Comparison of ENCODE assay signal across 1 cellular context in the genomic region with DNA sequence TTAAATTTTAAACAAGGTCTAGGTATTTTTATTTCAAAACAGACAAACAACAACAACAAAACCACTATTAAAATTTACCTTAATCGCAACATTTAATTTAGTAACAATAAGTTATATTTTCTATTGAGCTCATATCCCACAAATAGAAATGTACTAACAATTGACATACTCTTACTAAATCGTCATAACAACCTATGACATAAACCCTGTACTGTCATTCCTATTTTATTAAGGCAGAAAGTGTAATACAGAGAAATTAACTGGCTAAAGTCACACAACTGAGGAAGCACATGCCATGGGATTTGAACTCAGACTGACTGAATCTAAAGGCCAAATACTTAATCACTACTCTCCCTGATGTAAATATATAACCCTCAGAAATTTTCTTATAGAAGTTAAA.
TF ChIP-seq lines count a peak whose summit lies in the region.

No MANE protein-coding gene starts in this region.

TF ChIP-seq in K562, 482 proteins besides CTCF, POLR2A, EP300 and RAD21 (continued from another document):
- TF ChIP-seq, protein P1, sequence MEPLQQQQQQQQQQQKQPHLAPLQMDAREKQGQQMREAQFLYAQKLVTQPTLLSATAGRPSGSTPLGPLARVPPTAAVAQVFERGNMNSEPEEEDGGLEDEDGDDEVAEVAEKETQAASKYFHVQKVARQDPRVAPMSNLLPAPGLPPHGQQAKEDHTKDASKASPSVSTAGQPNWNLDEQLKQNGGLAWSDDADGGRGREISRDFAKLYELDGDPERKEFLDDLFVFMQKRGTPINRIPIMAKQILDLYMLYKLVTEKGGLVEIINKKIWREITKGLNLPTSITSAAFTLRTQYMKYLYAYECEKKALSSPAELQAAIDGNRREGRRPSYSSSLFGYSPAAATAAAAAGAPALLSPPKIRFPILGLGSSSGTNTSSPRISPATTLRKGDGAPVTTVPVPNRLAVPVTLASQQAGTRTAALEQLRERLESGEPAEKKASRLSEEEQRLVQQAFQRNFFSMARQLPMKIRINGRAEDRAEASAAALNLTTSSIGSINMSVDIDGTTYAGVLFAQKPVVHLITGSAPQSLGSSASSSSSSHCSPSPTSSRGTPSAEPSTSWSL (CRISPR knock-in tag; IDR thresholded peaks at IDR 0.05; ENCODE audit: borderline replicate concordance) = no peak
- TF ChIP-seq SMARCC2 (IDR thresholded peaks at IDR 0.05; ENCODE audit: low read depth) (no peak), NFIX (CRISPR knock-in tag; IDR thresholded peaks at IDR 0.05; ENCODE audit: low read depth) (no peak), HDAC2 (IDR thresholded peaks at IDR 0.05) (no peak), MYBL2 (IDR thresholded peaks at IDR 0.05; ENCODE audit: low read depth) (no peak), MYBL2 (CRISPR knock-in tag; IDR thresholded peaks at IDR 0.05; ENCODE audit: borderline replicate concordance) (no peak), FOXK2 (conservative IDR thresholded peaks at IDR 0.05 in 1 of 2, IDR thresholded peaks at IDR 0.05 in 1 of 2; ENCODE audit: low read depth in 2 of 2) (no peak), KDM4B (IDR thresholded peaks at IDR 0.05; ENCODE audit: borderline replicate concordance in 2 of 2, low read depth in 1 of 2) (no peak), ELF2 (CRISPR knock-in tag; IDR thresholded peaks at IDR 0.05) (no peak)
